ENCODE assay signal across 1 cellular context in genomic region chr4:128809477-128810330, GRCh38.
TF ChIP-seq lines count a peak whose summit lies in the region.

Gene JADE1, plus strand, starts transcription at chr4:128809700. Its CDS starts 22,059 bp downstream, at chr4:128831759.

TF ChIP-seq in K562, 482 proteins besides CTCF, POLR2A, EP300 and RAD21 (continued from another document):
- TF ChIP-seq CUX1 (CRISPR knock-in tag; IDR thresholded peaks at IDR 0.05) (peak; percentile 21; the same call in 1 of the 2 replicates), ZNF561 (CRISPR knock-in tag; conservative IDR thresholded peaks at IDR 0.05) (no peak), CHD2 (IDR thresholded peaks at IDR 0.05; ENCODE audit: low read depth, low read length) (no peak), SLC30A9 (CRISPR knock-in tag; IDR thresholded peaks at IDR 0.05) (no peak), SMAD4 (CRISPR knock-in tag; conservative IDR thresholded peaks at IDR 0.05) (peak; percentile 72; the same call in 1 of the 2 replicates), ZNF449 (CRISPR knock-in tag; IDR thresholded peaks at IDR 0.05) (no peak), RFX7 (CRISPR knock-in tag; IDR thresholded peaks at IDR 0.05) (no peak), MTA2 (IDR thresholded peaks at IDR 0.05; ENCODE audit: low read depth) (no peak), TRIM25 (IDR thresholded peaks at IDR 0.05; ENCODE audit: borderline replicate concordance) (no peak), GTF2E2 (tag; IDR thresholded peaks at IDR 0.05) (no peak), ZNF324 (CRISPR knock-in tag; IDR thresholded peaks at IDR 0.05) (no peak), MAFK (IDR thresholded peaks at IDR 0.05; ENCODE audit: low read length) (no peak), NCOA2 (IDR thresholded peaks at IDR 0.05; ENCODE audit: partially characterized antibody in 2 of 2) (no peak), ZNF277 (CRISPR knock-in tag; IDR thresholded peaks at IDR 0.05; ENCODE audit: borderline replicate concordance) (no peak), HNRNPK (IDR thresholded peaks at IDR 0.05; ENCODE audit: low read depth, low read length, poor library complexity, severe bottlenecking) (no peak), HOXB6 (CRISPR knock-in tag; IDR thresholded peaks at IDR 0.05; ENCODE audit: borderline replicate concordance) (no peak), ETV5 (CRISPR knock-in tag; IDR thresholded peaks at IDR 0.05; ENCODE audit: low read depth) (peak; percentile 28; the same call in 1 of the 2 replicates), PTTG1 (tag; IDR thresholded peaks at IDR 0.05; ENCODE audit: low read depth) (no peak), PYGO2 (tag; IDR thresholded peaks at IDR 0.05) (no peak), TCF7L2 (IDR thresholded peaks at IDR 0.05; ENCODE audit: low read depth, low read length) (no peak), PHB (CRISPR knock-in tag; IDR thresholded peaks at IDR 0.05) (no peak), ZNF41 (CRISPR knock-in tag; conservative IDR thresholded peaks at IDR 0.05) (no peak), ZNF354B (CRISPR knock-in tag; IDR thresholded peaks at IDR 0.05) (no peak), MYBL2 (IDR thresholded peaks at IDR 0.05; ENCODE audit: low read depth) (no peak), MYBL2 (CRISPR knock-in tag; IDR thresholded peaks at IDR 0.05; ENCODE audit: borderline replicate concordance) (no peak), MAFF (IDR thresholded peaks at IDR 0.05; ENCODE audit: low read length) (no peak), STAG1 (CRISPR knock-in tag; IDR thresholded peaks at IDR 0.05; ENCODE audit: borderline replicate concordance) (peak; percentile 12; the same call in 1 of the 2 replicates), TFAM (CRISPR knock-in tag; conservative IDR thresholded peaks at IDR 0.05) (no peak), NRF1 (conservative IDR thresholded peaks at IDR 0.05 in 1 of 2, IDR thresholded peaks at IDR 0.05 in 1 of 2) (peak; percentile 66 to 73), ZBTB49 (CRISPR knock-in tag; IDR thresholded peaks at IDR 0.05; ENCODE audit: borderline replicate concordance) (no peak), ZNF12 (CRISPR knock-in tag; IDR thresholded peaks at IDR 0.05) (no peak), MNT (conservative IDR thresholded peaks at IDR 0.05) (peak; percentile 51 to 52), ZBTB7A (IDR thresholded peaks at IDR 0.05; ENCODE audit: borderline replicate concordance, control insufficient read depth, low read depth, low read length) (peak; percentile 90; the same call in 1 of the 2 replicates), SRSF3 (IDR thresholded peaks at IDR 0.05; ENCODE audit: insufficient read depth, low read length) (no peak), MTA3 (IDR thresholded peaks at IDR 0.05; ENCODE audit: borderline replicate concordance) (peak; percentile 54), PKNOX1 (IDR thresholded peaks at IDR 0.05) (no peak), SETDB1 (IDR thresholded peaks at IDR 0.05; ENCODE audit: low read length) (no peak), KLF13 (tag; IDR thresholded peaks at IDR 0.05; ENCODE audit: borderline replicate concordance, low read depth) (no peak), AFF4 (CRISPR knock-in tag; IDR thresholded peaks at IDR 0.05) (no peak), ILK (tag; IDR thresholded peaks at IDR 0.05; ENCODE audit: borderline replicate concordance, low read depth) (no peak), MED1 (CRISPR knock-in tag; IDR thresholded peaks at IDR 0.05; ENCODE audit: borderline replicate concordance) (no peak), BRCA1 (IDR thresholded peaks at IDR 0.05) (no peak), BRCA1 (CRISPR knock-in tag; IDR thresholded peaks at IDR 0.05) (no peak)
